ENCODE assay signal across 19 cellular contexts in the genomic region with DNA sequence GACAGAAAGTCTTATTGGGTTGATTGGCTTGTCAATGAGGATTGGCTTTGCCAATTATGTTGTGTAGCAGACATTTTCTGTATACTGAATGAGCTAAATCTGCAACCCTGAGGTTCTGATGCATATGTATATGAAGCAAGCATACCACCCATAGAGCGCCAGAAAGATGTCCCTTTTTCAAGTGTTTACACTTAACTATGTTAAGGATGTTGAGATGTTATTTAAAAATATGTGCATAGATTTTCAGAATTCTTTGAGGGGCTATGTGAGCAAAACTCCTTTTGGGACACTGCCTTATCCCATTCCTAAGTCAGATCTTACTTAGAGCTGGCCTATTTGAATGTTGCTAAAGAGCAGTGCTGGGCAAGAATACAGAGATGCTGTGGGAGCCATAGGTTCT. TPM values are rescaled to one million over a fixed set of nuclear protein-coding genes. Genes with fewer than 3 reads are reported as not detected.
DNase-seq lines count a peak whose midpoint lies in the region; ATAC-seq and TF ChIP-seq lines count a peak whose summit lies in the region.
"Had no signal": no experiment of that assay in that cellular context is flagged by ENCODE, and none has a peak within 500 bp of the region (broad histone marks: within the 10 kb centered on the region; RNA-seq: fewer than 3 reads in every experiment).

No MANE protein-coding gene starts in this region.

- intact Hi-C loops in breast epithelium (cut with DNase I; ENCODE audit: low total_unique reads), result no loop called here

- peak overlapping the region; percentile 27 to 98 for H3K27ac ChIP-seq in breast epithelium
- H3K27ac ChIP-seq: cardiac muscle cell had no signal

- H3K36me3 ChIP-seq in breast epithelium (no peaks in the 10 kb centered on the region), MG63 (no peaks in the 10 kb centered on the region; the same call in 1 of the 2 replicates)
- H3K36me3 ChIP-seq: cardiac muscle cell had no signal

- no peak overlapping the region for H3K4me3 ChIP-seq in breast epithelium
- no peak overlapping the region for H3K4me3 ChIP-seq in MG63
- H3K4me3 ChIP-seq: cardiac muscle cell had no signal

- TF ChIP-seq CTCF in breast epithelium (IDR thresholded peaks at IDR 0.05), result no peak

- no peak for DNase-seq in activated naive CD4-positive, alpha-beta T cell treated with Interleukin-2 at 50 U/mL for 16 hours
- DNase-seq in breast epithelium (ENCODE audit: low spot score in 2 of 2) (no peak), NCI-H2029 (lab: John Stamatoyannopoulos, UW) (no peak), MG63 (no peak), AG08396 (ENCODE audit: low spot score) (no peak)
- no peak for DNase-seq in naive thymus-derived CD8-positive, alpha-beta T cell
- no peak for DNase-seq in stimulated activated naive CD8-positive, alpha-beta T cell treated with anti-CD3 and anti-CD28 coated beads, Interleukin-15, Interleukin-2, amounts not matched to agents 100 U/mL and 50 U/mL, for 24 hours
- DNase-seq: activated B cell treated with CpG ODN at 0.5 μM for 24 hours; activated CD8-positive, alpha-beta memory T cell treated with anti-CD3 and anti-CD28 coated beads, Interleukin-2, amount 50 U/mL, for 4 hours; Caco-2; endodermal cell; GDM1; NCI-H187; NCI-H510A; stimulated activated CD4-positive, alpha-beta T cell treated with anti-CD3 and anti-CD28 coated beads, Interleukin-15, amount 100 ng/mL, for 24 hours had no signal

- H3K27me3 ChIP-seq in breast epithelium (no peaks in the 10 kb centered on the region), MG63 (no peaks in the 10 kb centered on the region)
- H3K27me3 ChIP-seq: cardiac muscle cell had no signal

- H3K4me1 ChIP-seq in breast epithelium, result peaks cover 0 to 6% of the 10 kb centered on the region in 2 donors

- H3K27ac Mint-ChIP-seq in activated naive CD4-positive, alpha-beta T cell treated with anti-CD3 and anti-CD28 coated beads, Interleukin-2, amount 50 U/mL, for 24 hours, result peak overlapping the region; percentile 27
- H3K27ac Mint-ChIP-seq in naive thymus-derived CD8-positive, alpha-beta T cell, result peak overlapping the region in 4 of 10 donors; percentile 1 to 36 (median 6)
- H3K27ac Mint-ChIP-seq: activated B cell treated with CpG ODN at 0.5 μM for 24 hours, endodermal cell had no signal

- no peaks in the 10 kb centered on the region for H3K9me3 Mint-ChIP-seq in activated naive CD4-positive, alpha-beta T cell treated with anti-CD3 and anti-CD28 coated beads, Interleukin-2, amount 50 U/mL, for 24 hours
- no peaks in the 10 kb centered on the region for H3K9me3 Mint-ChIP-seq in naive thymus-derived CD8-positive, alpha-beta T cell
- H3K9me3 Mint-ChIP-seq: activated B cell treated with CpG ODN at 0.5 μM for 24 hours, endodermal cell had no signal

- no peak for ATAC-seq in naive thymus-derived CD8-positive, alpha-beta T cell
- no peak for ATAC-seq in stimulated activated naive CD8-positive, alpha-beta T cell treated with anti-CD3 and anti-CD28 coated beads, Interleukin-15, Interleukin-2, amounts not matched to agents 100 U/mL and 50 U/mL, for 24 hours
- ATAC-seq: HCT116, Panc1 had no signal

- TF ChIP-seq POLR2A in breast epithelium (IDR thresholded peaks at IDR 0.05), result no peak

- peaks cover 32% of the 10 kb centered on the region for H3K4me1 Mint-ChIP-seq in activated naive CD4-positive, alpha-beta T cell treated with anti-CD3 and anti-CD28 coated beads, Interleukin-2, amount 50 U/mL, for 24 hours
- peaks cover 14 to 28% (median 23%) of the 10 kb centered on the region in 4 donors for H3K4me1 Mint-ChIP-seq in naive thymus-derived CD8-positive, alpha-beta T cell

- H3K27me3 Mint-ChIP-seq in activated naive CD4-positive, alpha-beta T cell treated with anti-CD3 and anti-CD28 coated beads, Interleukin-2, amount 50 U/mL, for 24 hours, result no peaks in the 10 kb centered on the region
- no peaks in the 10 kb centered on the region for H3K27me3 Mint-ChIP-seq in naive thymus-derived CD8-positive, alpha-beta T cell
- H3K27me3 Mint-ChIP-seq: activated B cell treated with CpG ODN at 0.5 μM for 24 hours had no signal

- no peaks in the 10 kb centered on the region for H3K36me3 Mint-ChIP-seq in activated naive CD4-positive, alpha-beta T cell treated with anti-CD3 and anti-CD28 coated beads, Interleukin-2, amount 50 U/mL, for 24 hours
- H3K36me3 Mint-ChIP-seq in naive thymus-derived CD8-positive, alpha-beta T cell, result no peaks in the 10 kb centered on the region

- H3K9me3 ChIP-seq in breast epithelium (no peaks in the 10 kb centered on the region), MG63 (peaks cover 2% of the 10 kb centered on the region; the same call in 1 of the 2 replicates)
- H3K9me3 ChIP-seq: Caco-2 had no signal

- POLR2A ChIA-PET in naive thymus-derived CD8-positive, alpha-beta T cell (lab: Charles Lee), result no interaction called here

- H3K4me3 Mint-ChIP-seq in activated naive CD4-positive, alpha-beta T cell treated with anti-CD3 and anti-CD28 coated beads, Interleukin-2, amount 50 U/mL, for 24 hours, result peak overlapping the region; percentile 38
- peak overlapping the region in 7 of 10 donors; percentile 20 to 68 (median 50) for H3K4me3 Mint-ChIP-seq in naive thymus-derived CD8-positive, alpha-beta T cell

RNA-seq across cellular contexts. Expression of gene AIG1, which starts 1.9 kb away (rescaled TPM):
- total RNA-seq in breast epithelium, result 10 to 100 TPM; 43.0 to 53.6 (median 44.2) TPM
- 10 to 100 TPM in 1 of 2 experiments, 1 to 10 TPM in 1; 10.0 to 11.1 TPM for total RNA-seq in naive thymus-derived CD8-positive, alpha-beta T cell
- 10 to 100 TPM; 14.5 to 19.0 (median 15.8) TPM for polyA plus RNA-seq in naive thymus-derived CD8-positive, alpha-beta T cell
- 36.6 and 42.5 TPM in 2 replicates for total RNA-seq in MG63 (2014; rRNA removed; shearing (Covaris generic); ENCODE audit: low replicate concordance)
